Comparison of ENCODE assay signal across 20 cellular contexts in the genomic region with DNA sequence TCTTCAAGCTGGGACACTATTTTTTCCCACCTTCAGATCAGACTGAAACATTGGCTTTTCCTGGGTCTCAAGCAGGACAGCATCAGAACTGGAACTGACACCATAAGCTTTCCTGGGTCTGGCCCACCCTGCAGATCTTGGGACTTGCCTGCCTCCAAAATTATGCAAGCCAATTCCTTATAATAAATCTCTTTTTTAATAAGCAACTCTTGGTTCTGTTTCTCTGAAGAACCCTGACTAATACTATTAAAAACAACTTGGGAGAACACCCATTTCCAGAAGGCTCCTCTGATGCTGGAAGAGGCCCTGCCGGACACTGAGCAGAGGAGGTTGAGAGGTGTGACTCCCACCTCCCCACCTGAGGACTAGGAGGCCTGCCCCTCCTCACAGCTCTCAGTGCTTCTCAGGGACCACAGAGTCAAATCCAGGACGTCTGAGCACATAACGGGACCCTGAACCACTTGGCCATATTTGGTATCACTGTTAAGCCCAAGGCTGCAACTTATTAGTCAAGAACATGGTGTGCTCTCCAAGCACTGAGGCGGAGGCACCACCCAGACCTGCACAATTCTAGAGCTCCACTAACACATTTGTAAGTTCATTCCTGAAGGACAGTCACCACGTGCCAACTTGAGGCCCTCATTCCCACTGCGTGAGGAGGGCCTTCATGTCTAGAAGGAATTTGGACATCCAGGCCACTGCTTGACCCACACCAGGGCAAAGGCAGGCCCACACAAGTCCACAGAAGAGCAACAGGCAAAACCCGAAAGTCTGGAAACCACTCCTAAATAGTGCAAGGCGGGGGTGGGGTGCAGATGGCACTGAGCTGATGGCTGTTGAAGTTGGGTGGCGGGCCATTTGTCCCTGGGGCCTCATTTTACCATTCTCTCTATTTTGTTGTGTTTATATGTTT. TPM values are rescaled to one million over a fixed set of nuclear protein-coding genes. Genes with fewer than 3 reads are reported as not detected.
"Had no signal": no experiment of that assay in that cellular context is flagged by ENCODE, and none has a peak within 500 bp of the region (broad histone marks: within the 10 kb centered on the region; RNA-seq: fewer than 3 reads in every experiment).

No MANE protein-coding gene starts in this region.

- DNase-seq: erythroblast; heart right ventricle; islet precursor cell; left ventricle myocardium inferior; lower lobe of right lung; mesenchymal stem cell; midbrain; psoas muscle; retina; right lobe of liver; stimulated activated CD4-positive, alpha-beta T cell treated with anti-CD3 and anti-CD28 coated beads, Interleukin-4, amount 100 ng/mL, for 1 hour; stimulated activated CD8-positive, alpha-beta memory T cell treated with anti-CD3 and anti-CD28 coated beads, Interleukin-4, amount 100 ng/mL, for 48 hours; stimulated activated naive CD8-positive, alpha-beta T cell treated with anti-CD3 and anti-CD28 coated beads, Interleukin-15, Interleukin-2, amounts not matched to agents 100 U/mL and 50 U/mL, for 24 hours; testis had no signal

- H3K27ac ChIP-seq: heart right ventricle, left ventricle myocardium inferior, lower lobe of right lung, parathyroid adenoma, psoas muscle, right lobe of liver, testis had no signal

- ATAC-seq: heart right ventricle; natural killer cell treated with Interleukin-12 subunit alpha and Interleukin-12 subunit beta and Interleukin-15 and Interleukin-18, amount 100 ng/mL, for 72 hours; psoas muscle; right lobe of liver; stimulated activated effector memory CD8-positive, alpha-beta T cell treated with anti-CD3 and anti-CD28 coated beads, Interleukin-12 subunit alpha, Interleukin-12 subunit beta, amount 100 ng/mL, for 72 hours; stimulated activated naive CD8-positive, alpha-beta T cell treated with anti-CD3 and anti-CD28 coated beads, Interleukin-15, Interleukin-2, amounts not matched to agents 100 U/mL and 50 U/mL, for 24 hours had no signal

- FAIRE-seq: frontal cortex, urothelium cell line had no signal

- H3K4me3 ChIP-seq: heart right ventricle, left ventricle myocardium inferior, lower lobe of right lung, psoas muscle, right lobe of liver, testis, tibial nerve had no signal

- H3K27me3 ChIP-seq: right lobe of liver, testis, tibial nerve had no signal

- H3K9me3 ChIP-seq: left ventricle myocardium inferior, lower lobe of right lung, psoas muscle, right lobe of liver, testis, tibial nerve had no signal

- H3K36me3 ChIP-seq: heart right ventricle, left ventricle myocardium inferior, lower lobe of right lung, right lobe of liver, tibial nerve had no signal

- H3K4me1 ChIP-seq: heart right ventricle, left ventricle myocardium inferior, parathyroid adenoma, psoas muscle, testis had no signal

RNA-seq across cellular contexts. Expression of a gene that starts 9.5 kb away (rescaled TPM):
- total RNA-seq: natural killer cell treated with Interleukin-12 subunit alpha and Interleukin-12 subunit beta and Interleukin-15 and Interleukin-18, amount 100 ng/mL, for 72 hours had no signal
